ENCODE assay signal across 17 cellular contexts in the genomic region with DNA sequence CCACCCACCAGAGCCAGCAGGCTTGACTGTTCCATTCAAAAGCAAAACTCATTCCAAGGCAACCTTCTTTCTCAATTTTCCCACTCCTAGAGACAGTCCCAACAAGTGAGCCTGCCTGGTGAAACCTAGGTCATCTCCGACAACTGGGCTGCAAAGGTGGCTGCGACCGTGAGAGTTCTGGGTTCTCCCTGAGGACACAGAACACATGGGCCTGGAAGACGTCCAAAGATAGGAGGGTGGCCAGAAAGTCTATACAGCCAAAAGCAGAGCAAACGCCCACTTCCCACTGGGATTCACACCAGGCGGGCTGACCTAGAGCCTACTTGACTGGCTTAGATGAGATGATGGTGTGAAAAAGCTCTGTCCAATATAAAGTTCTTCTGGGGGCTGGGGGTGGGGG.
"Had no signal": no experiment of that assay in that cellular context is flagged by ENCODE, and none has a peak within 500 bp of the region (broad histone marks: within the 10 kb centered on the region; RNA-seq: fewer than 3 reads in every experiment).

No MANE protein-coding gene starts in this region.

- H3K4me2 ChIP-seq: KMS-11 had no signal

- ATAC-seq: K562 had no signal

- H3K4me3 ChIP-seq: K562 had no signal

- H3K9ac ChIP-seq: KMS-11 had no signal

- H3K27ac Mint-ChIP-seq: IgD-negative memory B cell had no signal

- H3K27ac ChIP-seq: HL-60, KMS-11 had no signal

- H3K4me3 Mint-ChIP-seq: IgD-negative memory B cell had no signal

- DNase-seq: Kasumi-1, MM.1S, NCI-H1048, NCI-H1436, NCI-H187, NCI-H2081, NCI-H2107, NCI-H2227 treated with DMSO at 0.1 percent for 48 hours, NCI-H524, NCI-H526 treated with DMSO at 0.1 percent for 48 hours, NCI-H774, RPMI8226, SHP77 had no signal

- H3K4me1 Mint-ChIP-seq: IgD-negative memory B cell had no signal
